ENCODE assay signal across 8 cellular contexts in the genomic region with DNA sequence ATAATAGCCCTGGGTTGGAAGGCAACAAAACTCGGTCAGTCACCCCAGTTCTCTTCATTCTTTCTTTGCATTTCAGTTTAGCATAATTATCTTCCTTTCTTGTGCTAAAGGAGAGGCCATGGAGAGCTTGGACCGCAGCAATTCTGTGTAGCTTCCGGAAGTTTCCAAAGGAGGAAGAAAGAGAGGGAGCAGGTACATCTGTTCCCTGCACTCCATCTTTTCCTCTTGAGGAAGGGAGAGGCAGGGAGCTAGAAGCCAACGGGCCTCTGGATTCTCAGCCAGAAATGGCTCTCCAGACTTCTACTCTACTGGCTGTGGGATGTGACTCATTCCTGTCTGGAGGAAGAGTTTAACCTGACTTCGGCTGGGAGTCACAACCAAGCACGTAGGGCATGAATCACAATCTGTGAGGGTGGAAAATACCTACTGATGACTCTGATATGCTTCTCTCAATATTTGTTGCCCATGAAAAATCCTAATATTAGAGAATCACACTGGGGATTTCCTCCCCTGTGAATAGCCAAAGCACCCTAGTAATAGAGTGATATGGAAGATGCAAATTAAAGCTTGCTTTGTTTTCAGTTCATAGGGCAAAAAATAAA. TPM values are rescaled to one million over a fixed set of nuclear protein-coding genes. Genes with fewer than 3 reads are reported as not detected.
DNase-seq lines count a peak whose midpoint lies in the region; ATAC-seq and TF ChIP-seq lines count a peak whose summit lies in the region.

No MANE protein-coding gene starts in this region.

- H3K36me3 ChIP-seq in gastroesophageal sphincter, result no peaks in the 10 kb centered on the region

- POLR2A ChIA-PET in WTC11 (lab: Charles Lee), result interaction anchor here (1.4 to 2.1 kb wide), 3 partner anchors 11 to 18 kb away, joined by 4 to 6 read pairs (median 5); no protein-coding TSS in a partner anchor

- no peak for TF ChIP-seq CTCF in WTC11 (IDR thresholded peaks at IDR 0.05)
- no peak for TF ChIP-seq CTCF in gastroesophageal sphincter (IDR thresholded peaks at IDR 0.05)
- no peak for TF ChIP-seq CTCF in GM13977 (IDR thresholded peaks at IDR 0.05; ENCODE audit: extremely low read depth, insufficient read depth, missing control alignments)

- no peak for TF ChIP-seq EP300 in gastroesophageal sphincter (IDR thresholded peaks at IDR 0.05)

- no peak for TF ChIP-seq POLR2A in gastroesophageal sphincter (IDR thresholded peaks at IDR 0.05)

- no peaks in the 10 kb centered on the region for H3K27me3 ChIP-seq in gastroesophageal sphincter

- peaks cover 20% of the 10 kb centered on the region for H3K36me3 Mint-ChIP-seq in WTC11

- peaks cover 73% of the 10 kb centered on the region for H3K4me1 Mint-ChIP-seq in WTC11

- peak overlapping the region; percentile 85 to 98 (median 88) for H3K27ac ChIP-seq in gastroesophageal sphincter

- DNase-seq in WTC11 (ENCODE audit: low spot score) (peak; percentile 29), sciatic nerve (ENCODE audit: low spot score) (no peak), GM13977 (ENCODE audit: low spot score) (no peak), medulla oblongata (ENCODE audit: extremely low spot score) (no peak), NCI-H69 (lab: John Stamatoyannopoulos, UW) (no peak)

- H3K9me3 ChIP-seq in gastroesophageal sphincter, result no peaks in the 10 kb centered on the region

- H3K27ac Mint-ChIP-seq in WTC11, result peak overlapping the region; percentile 98

- ATAC-seq in GM18867 (IDR thresholded peaks at IDR 0.05; ENCODE audit: unreplicated experiment) (peak; percentile 59), HG03060 (IDR thresholded peaks at IDR 0.05; ENCODE audit: low read depth, unreplicated experiment) (peak; percentile 42), WTC11 (peak; percentile 77), gastroesophageal sphincter (peak; percentile 75), sciatic nerve (peak; percentile 29)

- 15 to 40% methylated on average over 4 to 6 of the region's 6 CpGs for WGBS in gastroesophageal sphincter (ENCODE audit: low coverage in 1 of 2), 2 donors

- H3K4me3 ChIP-seq in gastroesophageal sphincter, result no peak overlapping the region

- peak overlapping the region; percentile 29 for H3K4me3 Mint-ChIP-seq in WTC11

- H3K27me3 Mint-ChIP-seq in WTC11 (ENCODE audit: low read depth), result no peaks in the 10 kb centered on the region

- peaks cover 7% of the 10 kb centered on the region; the same call in 1 of the 2 replicates for H3K9me3 Mint-ChIP-seq in WTC11

- CTCF ChIA-PET in WTC11 (lab: Charles Lee), result interaction anchor here (0.7 to 1.8 kb wide), 5 partner anchors 12 to 132 kb away, joined by 3 to 6 read pairs (median 4); a partner anchor contains a TSS

- in situ Hi-C loops in GM13977 (cut with MboI; ENCODE audit: low pct_unique_long_range_greater_than_20kb, low sequenced_read_pairs, unreplicated experiment), result no loop called here

- peaks cover 36 to 70% (median 47%) of the 10 kb centered on the region in 3 donors for H3K4me1 ChIP-seq in gastroesophageal sphincter

- intact Hi-C loops in sciatic nerve (cut with DNase I), result no loop called here

TF ChIP-seq in WTC11, 78 proteins besides CTCF, POLR2A, EP300 and RAD21:
- TF ChIP-seq ETV6 (CRISPR knock-in tag; IDR thresholded peaks at IDR 0.05), result 0 out of 2 replicates have a peak, but pooled peaks have one; percentile 59
- TF ChIP-seq NR3C1 (CRISPR knock-in tag; conservative IDR thresholded peaks at IDR 0.05; ENCODE audit: low read depth), result no peak
TF ChIP-seq in WTC11: peak in this region for 1.

RNA-seq across cellular contexts. Expression of a gene that starts 17.0 kb away (rescaled TPM):
- total RNA-seq in WTC11 (2021) (41.8 to 46.8 TPM (median 44.3 TPM) in 3 replicates), gastroesophageal sphincter (100 to 1,000 TPM; 117 to 224 (median 170) TPM), sciatic nerve (50.6 TPM)
